19 cellular contexts compared by ENCODE assay signal in the genomic region with DNA sequence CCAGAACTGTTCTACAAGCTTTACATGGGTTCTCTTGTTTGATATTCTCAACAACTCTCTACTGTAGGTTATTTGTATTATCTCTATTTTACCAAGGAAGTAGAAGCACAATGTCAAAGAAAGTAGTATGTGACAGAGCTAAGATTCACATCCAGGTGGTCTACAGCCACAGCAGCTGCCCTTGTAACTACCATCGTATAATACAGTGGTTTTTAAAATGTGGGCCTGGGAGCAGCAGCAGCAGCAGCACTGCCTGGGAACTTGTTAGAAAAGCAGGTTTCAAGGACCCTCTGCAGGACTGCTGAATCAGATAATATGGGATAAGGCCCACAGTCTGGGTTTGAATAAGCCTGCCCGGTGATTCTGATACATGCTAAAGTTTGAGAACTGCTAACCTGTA.
DNase-seq lines count a peak whose midpoint lies in the region; ATAC-seq and TF ChIP-seq lines count a peak whose summit lies in the region.
"Had no signal": no experiment of that assay in that cellular context is flagged by ENCODE, and none has a peak within 500 bp of the region (broad histone marks: within the 10 kb centered on the region; RNA-seq: fewer than 3 reads in every experiment).

No MANE protein-coding gene starts in this region.

- no peak overlapping the region for H3K9ac ChIP-seq in DND-41 (ENCODE audit: low read depth, low read length)
- H3K9ac ChIP-seq: BLaER1 had no signal

- H3K4me1 Mint-ChIP-seq in naive thymus-derived CD4-positive, alpha-beta T cell, result peaks cover 21 to 69% (median 51%) of the 10 kb centered on the region in 7 donors
- H3K4me1 Mint-ChIP-seq in CD8-positive, alpha-beta memory T cell, result peaks cover 14 to 26% (median 19%) of the 10 kb centered on the region in 3 donors

- H2AFZ ChIP-seq in DND-41 (ENCODE audit: low read depth, low read length), result 0 out of 2 replicates have a peak overlapping the region, but pooled peaks have one; percentile 1

- peak overlapping the region in 6 of 9 donors; percentile 10 to 67 (median 55) for H3K27ac Mint-ChIP-seq in naive thymus-derived CD4-positive, alpha-beta T cell
- H3K27ac Mint-ChIP-seq in CD8-positive, alpha-beta memory T cell, result no peak overlapping the region
- H3K27ac Mint-ChIP-seq: CD14-positive monocyte; CD4-positive, CD25-positive, alpha-beta regulatory T cell; CD8-positive, alpha-beta T cell had no signal

- H4K20me1 ChIP-seq in DND-41 (ENCODE audit: insufficient read depth, low read length), result no peaks in the 10 kb centered on the region
- H4K20me1 ChIP-seq: BLaER1 had no signal

- H3K4me3 ChIP-seq in DND-41 (ENCODE audit: low read depth in 1 of 2, low read length in 2 of 2), result no peak overlapping the region
- H3K4me3 ChIP-seq in naive thymus-derived CD4-positive, alpha-beta T cell (ENCODE audit: low read length), result no peak overlapping the region
- no peak overlapping the region for H3K4me3 ChIP-seq in CD8-positive, alpha-beta memory T cell (ENCODE audit: low read length)
- H3K4me3 ChIP-seq: BLaER1 had no signal

- no peaks in the 10 kb centered on the region for H3K79me2 ChIP-seq in DND-41 (ENCODE audit: insufficient read depth, low read length)

- no peaks in the 10 kb centered on the region for H3K36me3 Mint-ChIP-seq in naive thymus-derived CD4-positive, alpha-beta T cell
- no peaks in the 10 kb centered on the region for H3K36me3 Mint-ChIP-seq in CD8-positive, alpha-beta memory T cell
- H3K36me3 Mint-ChIP-seq: CD14-positive monocyte; CD4-positive, CD25-positive, alpha-beta regulatory T cell; CD8-positive, alpha-beta T cell had no signal

- intact Hi-C loops in naive thymus-derived CD4-positive, alpha-beta T cell (cut with micrococcal nuclease), result no loop called here

- peaks cover 52% of the 10 kb centered on the region for H3K4me1 ChIP-seq in DND-41 (ENCODE audit: insufficient read depth, low read length)
- H3K4me1 ChIP-seq in naive thymus-derived CD4-positive, alpha-beta T cell (ENCODE audit: control insufficient read depth in 2 of 2, insufficient read depth in 2 of 2, low read length in 2 of 2), result peaks cover 5 to 32% of the 10 kb centered on the region in 2 donors
- H3K4me1 ChIP-seq in CD8-positive, alpha-beta memory T cell (ENCODE audit: insufficient read depth, low read length), result peaks cover 37% of the 10 kb centered on the region
- H3K4me1 ChIP-seq: BE2C, BLaER1 had no signal

- peaks cover 0 to 3% (median 0%) of the 10 kb centered on the region in 11 donors for H3K9me3 Mint-ChIP-seq in naive thymus-derived CD4-positive, alpha-beta T cell
- H3K9me3 Mint-ChIP-seq in CD8-positive, alpha-beta memory T cell, result no peaks in the 10 kb centered on the region
- H3K9me3 Mint-ChIP-seq: CD8-positive, alpha-beta T cell had no signal

- no peaks in the 10 kb centered on the region for H3K9me3 ChIP-seq in DND-41 (ENCODE audit: insufficient read depth, low read length, severe bottlenecking)
- H3K9me3 ChIP-seq in naive thymus-derived CD4-positive, alpha-beta T cell (ENCODE audit: control insufficient read depth in 2 of 3, low read length in 3 of 3), result no peaks in the 10 kb centered on the region
- H3K9me3 ChIP-seq in CD8-positive, alpha-beta memory T cell (ENCODE audit: low read length), result no peaks in the 10 kb centered on the region
- H3K9me3 ChIP-seq: BE2C, BLaER1 had no signal

- H3K36me3 ChIP-seq in DND-41 (ENCODE audit: insufficient read depth, low read length), result no peaks in the 10 kb centered on the region
- no peaks in the 10 kb centered on the region for H3K36me3 ChIP-seq in naive thymus-derived CD4-positive, alpha-beta T cell (ENCODE audit: control insufficient read depth in 2 of 3, insufficient read depth in 3 of 3, low read length in 3 of 3)
- no peaks in the 10 kb centered on the region for H3K36me3 ChIP-seq in CD8-positive, alpha-beta memory T cell (ENCODE audit: insufficient read depth, low read length)
- H3K36me3 ChIP-seq: BE2C, BLaER1 had no signal

- CTCF ChIA-PET in naive thymus-derived CD4-positive, alpha-beta T cell (lab: Charles Lee), result interaction anchor here (1.2 kb wide), 1 partner anchor 223 kb away, joined by 3 read pairs; no protein-coding TSS in a partner anchor
- CTCF ChIA-PET in CD8-positive, alpha-beta memory T cell (lab: Charles Lee), result no interaction called here

- POLR2A ChIA-PET in naive thymus-derived CD4-positive, alpha-beta T cell (lab: Charles Lee), result no interaction called here
- POLR2A ChIA-PET in CD8-positive, alpha-beta memory T cell (lab: Charles Lee), result no interaction called here

- TF ChIP-seq CTCF in DND-41 (IDR thresholded peaks at IDR 0.05; ENCODE audit: borderline replicate concordance, extremely low read depth, low read length, poor library complexity, severe bottlenecking), result no peak

- H3K27me3 ChIP-seq in DND-41 (ENCODE audit: insufficient read depth, low read length, poor library complexity), result no peaks in the 10 kb centered on the region
- no peaks in the 10 kb centered on the region for H3K27me3 ChIP-seq in naive thymus-derived CD4-positive, alpha-beta T cell (ENCODE audit: control insufficient read depth in 2 of 2, insufficient read depth in 2 of 2, low read length in 2 of 2)
- no peaks in the 10 kb centered on the region for H3K27me3 ChIP-seq in CD8-positive, alpha-beta memory T cell (ENCODE audit: insufficient read depth, low read length, poor library complexity, severe bottlenecking)
- H3K27me3 ChIP-seq: BE2C, BLaER1 had no signal

- peak overlapping the region; percentile 22 for H3K27ac ChIP-seq in DND-41 (ENCODE audit: low read length)
- no peak overlapping the region for H3K27ac ChIP-seq in naive thymus-derived CD4-positive, alpha-beta T cell (ENCODE audit: low read depth, low read length)
- no peak overlapping the region for H3K27ac ChIP-seq in CD8-positive, alpha-beta memory T cell (ENCODE audit: low read depth, low read length)
- H3K27ac ChIP-seq: BLaER1 had no signal

- H3K4me3 Mint-ChIP-seq in naive thymus-derived CD4-positive, alpha-beta T cell, result peak overlapping the region in 3 of 10 donors; percentile 32 to 86 (median 77)
- H3K4me3 Mint-ChIP-seq in CD8-positive, alpha-beta memory T cell, result no peak overlapping the region
- H3K4me3 Mint-ChIP-seq: CD14-positive monocyte; CD4-positive, CD25-positive, alpha-beta regulatory T cell had no signal

- ATAC-seq in DND-41 (ENCODE audit: insufficient read depth, low read depth), result peak; percentile 63
- no peak for ATAC-seq in naive thymus-derived CD4-positive, alpha-beta T cell
- ATAC-seq: CD8-positive, alpha-beta T cell had no signal

- no peak overlapping the region for H3K4me2 ChIP-seq in DND-41 (ENCODE audit: insufficient read depth, low read length)
- H3K4me2 ChIP-seq: BLaER1 had no signal

- H3K27me3 Mint-ChIP-seq in naive thymus-derived CD4-positive, alpha-beta T cell, result no peaks in the 10 kb centered on the region
- H3K27me3 Mint-ChIP-seq in CD8-positive, alpha-beta memory T cell, result peaks cover 0 to 3% of the 10 kb centered on the region in 2 donors
- H3K27me3 Mint-ChIP-seq: CD4-positive, CD25-positive, alpha-beta regulatory T cell had no signal

- DNase-seq in DND-41 (peak; percentile 60), NCI-H2227 (lab: John Stamatoyannopoulos, UW; ENCODE audit: unreplicated experiment) (no peak)
- no peak for DNase-seq in naive thymus-derived CD4-positive, alpha-beta T cell
- DNase-seq in activated T-cell treated with anti-CD3 and anti-CD28 coated beads, Interleukin-2, amount 50 U/mL, for 48 hours, result no peak
- no peak for DNase-seq in CD8-positive, alpha-beta memory T cell
- DNase-seq: 8988T; ACHN; BE2C; C1 segment of cervical spinal cord; CD4-positive, CD25-positive, alpha-beta regulatory T cell; CD8-positive, alpha-beta T cell; COR-L47; DMS 273 treated with DMSO at 0.1 percent for 48 hours; DMS153; DMS53; DMS79; GF-D8 had no signal

Comparison
In these comparisons a context has a peak if more than half of its experiments do, and no peak if none do; other contexts are left out.
1. H3K27ac Mint-ChIP-seq: peak in naive thymus-derived CD4-positive, alpha-beta T cell (6 of 9); none in CD8-positive, alpha-beta memory T cell (0 of 8).